In genomic region chr1:6794164-6794563, GRCh38 we compare ENCODE assay signal across 9 cellular contexts. TPM values are rescaled to one million over a fixed set of nuclear protein-coding genes. Genes with fewer than 3 reads are reported as not detected.
A peak's percentile ranks its signal among the peaks of the same experiment; 100 is the strongest.
DNase-seq lines count a peak whose midpoint lies in the region; ATAC-seq and TF ChIP-seq lines count a peak whose summit lies in the region.
"Had no signal": no experiment of that assay in that cellular context is flagged by ENCODE, and none has a peak within 500 bp of the region (broad histone marks: within the 10 kb centered on the region; RNA-seq: fewer than 3 reads in every experiment).

No MANE protein-coding gene starts in this region.

- H3K27me3 ChIP-seq in CD8-positive, alpha-beta T cell (ENCODE audit: insufficient read depth, low read length), result no peaks in the 10 kb centered on the region
- H3K27me3 ChIP-seq in Loucy (ENCODE audit: insufficient read depth, low read length, poor library complexity, severe bottlenecking) (no peaks in the 10 kb centered on the region), adipocyte (replicated peaks; ENCODE audit: control insufficient read depth, insufficient read depth, low read length) (no peaks in the 10 kb centered on the region)

- H3K79me2 ChIP-seq in Loucy (ENCODE audit: insufficient read depth, low read length), result peaks cover 94% of the 10 kb centered on the region

- H3K36me3 Mint-ChIP-seq in CD8-positive, alpha-beta T cell, result peaks cover 26% of the 10 kb centered on the region
- no peaks in the 10 kb centered on the region for H3K36me3 Mint-ChIP-seq in T-helper 17 cell (ENCODE audit: low read depth)

- no peaks in the 10 kb centered on the region for H3K9me2 ChIP-seq in Loucy (replicated peaks; ENCODE audit: low read depth, low read length)

- intact Hi-C loops in CD8-positive, alpha-beta T cell (cut with DNase I, micrococcal nuclease), result loop anchor here (1.0 to 2.0 kb wide), 3 partner anchors 95 to 277 kb away; no protein-coding TSS in a partner anchor

- CTCF ChIA-PET in CD8-positive, alpha-beta T cell (lab: Charles Lee), result interaction anchor here (0.9 kb wide), 1 partner anchor 276 kb away, joined by 3 read pairs; no protein-coding TSS in a partner anchor

- H2AFZ ChIP-seq in Loucy (ENCODE audit: low read length), result no peak overlapping the region

- peak; percentile 45 for TF ChIP-seq CTCF in CD8-positive, alpha-beta T cell (IDR thresholded peaks at IDR 0.05)
- peak; percentile 68 for TF ChIP-seq CTCF in Loucy (conservative IDR thresholded peaks at IDR 0.05; ENCODE audit: low read length)

- H4K20me1 ChIP-seq in Loucy (ENCODE audit: insufficient read depth, low read length, poor library complexity, severe bottlenecking), result peaks cover 76% of the 10 kb centered on the region

- POLR2A ChIA-PET in CD8-positive, alpha-beta T cell (lab: Charles Lee), result no interaction called here

- no peaks in the 10 kb centered on the region for H3K36me3 ChIP-seq in CD8-positive, alpha-beta T cell (ENCODE audit: insufficient read depth, low read length)
- H3K36me3 ChIP-seq in Loucy (ENCODE audit: insufficient read depth, low read length) (peaks cover 12% of the 10 kb centered on the region; the same call in 1 of the 2 replicates), adipocyte (ENCODE audit: control insufficient read depth, insufficient read depth, low read length, severe bottlenecking) (peaks cover 1% of the 10 kb centered on the region)

- H3K4me3 ChIP-seq in CD8-positive, alpha-beta T cell (ENCODE audit: low read depth, low read length), result no peak overlapping the region
- H3K4me3 ChIP-seq in Loucy (ENCODE audit: low read length, poor library complexity, severe bottlenecking), result no peak overlapping the region
- H3K4me3 ChIP-seq in adipocyte (ENCODE audit: low read length), result no peak overlapping the region

- no peaks in the 10 kb centered on the region for H3K4me1 ChIP-seq in CD8-positive, alpha-beta T cell (ENCODE audit: insufficient read depth, low read length)
- H3K4me1 ChIP-seq in Loucy (ENCODE audit: insufficient read depth, low read length, poor library complexity, severe bottlenecking) (peaks cover 32% of the 10 kb centered on the region), adipocyte (ENCODE audit: control insufficient read depth, insufficient read depth, low read length) (peaks cover 18% of the 10 kb centered on the region)

- no peak overlapping the region for H3K27ac Mint-ChIP-seq in CD8-positive, alpha-beta T cell
- H3K27ac Mint-ChIP-seq in T-helper 17 cell, result no peak overlapping the region
- H3K27ac Mint-ChIP-seq: dendritic cell treated with granulocyte-macrophage colony-stimulating factor and Interleukin-4, amounts not matched to agents 40 ng/mL and 50 ng/mL, for 4 days had no signal

- H3K4me2 ChIP-seq in Loucy (ENCODE audit: low read depth, low read length, poor library complexity, severe bottlenecking), result no peak overlapping the region

- H3K27ac ChIP-seq in CD8-positive, alpha-beta T cell (ENCODE audit: low read depth, low read length), result no peak overlapping the region

- H3K9ac ChIP-seq in Loucy (ENCODE audit: low read depth, low read length, poor library complexity, severe bottlenecking) (no peak overlapping the region), adipocyte (ENCODE audit: low read length) (peak overlapping the region; percentile 12)

- H3K4me1 Mint-ChIP-seq in CD8-positive, alpha-beta T cell (ENCODE audit: low read depth), result peaks cover 47% of the 10 kb centered on the region
- peaks cover 22% of the 10 kb centered on the region for H3K4me1 Mint-ChIP-seq in T-helper 17 cell

- no peak for DNase-seq in CD8-positive, alpha-beta T cell
- DNase-seq in adipocyte (ENCODE audit: low read depth) (peak; percentile 79), kidney tubule cell (ENCODE audit: low spot score) (peak; percentile 43), T-helper 17 cell (no peak)

- no peaks in the 10 kb centered on the region for H3K9me3 Mint-ChIP-seq in CD8-positive, alpha-beta T cell
- H3K9me3 Mint-ChIP-seq: dendritic cell treated with granulocyte-macrophage colony-stimulating factor and Interleukin-4, amounts not matched to agents 40 ng/mL and 50 ng/mL, for 4 days had no signal

- no peak overlapping the region for H3K4me3 Mint-ChIP-seq in CD8-positive, alpha-beta T cell
- no peak overlapping the region for H3K4me3 Mint-ChIP-seq in T-helper 17 cell
- H3K4me3 Mint-ChIP-seq: dendritic cell treated with granulocyte-macrophage colony-stimulating factor and Interleukin-4, amounts not matched to agents 40 ng/mL and 50 ng/mL, for 4 days had no signal

- no peak for ATAC-seq in CD8-positive, alpha-beta T cell
- ATAC-seq in GM21423 (IDR thresholded peaks at IDR 0.05; ENCODE audit: unreplicated experiment) (no peak), HG02870 (IDR thresholded peaks at IDR 0.05; ENCODE audit: unreplicated experiment) (no peak), T-helper 17 cell (no peak), HG02938 (IDR thresholded peaks at IDR 0.05; ENCODE audit: unreplicated experiment) (no peak)

- no peaks in the 10 kb centered on the region for H3F3A ChIP-seq in Loucy (ENCODE audit: low read depth)

- H3K27me3 Mint-ChIP-seq in CD8-positive, alpha-beta T cell (ENCODE audit: low read depth), result no peaks in the 10 kb centered on the region
- H3K27me3 Mint-ChIP-seq in T-helper 17 cell, result no peaks in the 10 kb centered on the region
- H3K27me3 Mint-ChIP-seq: dendritic cell treated with granulocyte-macrophage colony-stimulating factor and Interleukin-4, amounts not matched to agents 40 ng/mL and 50 ng/mL, for 4 days had no signal

- no peaks in the 10 kb centered on the region for H3K9me3 ChIP-seq in CD8-positive, alpha-beta T cell (ENCODE audit: low read length)
- H3K9me3 ChIP-seq in Loucy (ENCODE audit: insufficient read depth, low read depth, low read length) (no peaks in the 10 kb centered on the region), adipocyte (ENCODE audit: control insufficient read depth, low read length) (no peaks in the 10 kb centered on the region), T-helper 17 cell (ENCODE audit: control insufficient read depth, low read length, poor library complexity, severe bottlenecking) (no peaks in the 10 kb centered on the region)

RNA-seq across cellular contexts. Expression of gene CAMTA1, which starts 8.9 kb away (rescaled TPM):
- 10 to 100 TPM; 43.9 to 46.5 TPM for total RNA-seq in CD8-positive, alpha-beta T cell
- total RNA-seq in T-helper 17 cell, result 10 to 100 TPM; 55.3 to 69.5 TPM

Comparison
In these comparisons a context has a peak if more than half of its experiments do, and no peak if none do; other contexts are left out.
1. DNase-seq: peak in adipocyte (single experiment) and kidney tubule cell (single experiment); none in CD8-positive, alpha-beta T cell (0 of 7) and T-helper 17 cell (0 of 3).